16 cellular contexts compared by ENCODE assay signal in the genomic region with DNA sequence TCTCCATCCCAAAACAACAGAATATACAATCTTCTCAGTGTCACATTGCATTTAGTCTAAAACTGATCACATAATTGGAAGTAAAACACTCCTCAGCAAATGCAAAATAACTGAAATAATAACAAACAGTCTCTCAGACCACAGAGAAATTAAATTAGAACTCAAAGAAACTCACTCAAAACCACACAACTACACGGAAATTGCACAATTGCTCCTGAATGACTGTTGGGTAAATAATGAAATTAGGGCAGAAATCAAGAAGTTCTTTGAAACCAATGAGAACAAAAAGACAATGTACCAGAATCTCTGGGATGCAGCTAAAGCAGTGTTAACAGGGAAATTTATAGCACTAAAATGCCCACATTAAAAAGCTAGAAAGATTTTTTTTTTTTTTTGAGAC. TPM values are rescaled to one million over a fixed set of nuclear protein-coding genes. Genes with fewer than 3 reads are reported as not detected.
"Had no signal": no experiment of that assay in that cellular context is flagged by ENCODE, and none has a peak within 500 bp of the region (broad histone marks: within the 10 kb centered on the region; RNA-seq: fewer than 3 reads in every experiment).

No MANE protein-coding gene starts in this region.

RNA-seq across cellular contexts. Expression of a gene that starts 29.4 kb away (rescaled TPM):
- total RNA-seq: dermis blood vessel endothelial cell; epithelial cell of proximal tubule; esophagus squamous epithelium; foreskin keratinocyte; left cardiac atrium; left ventricle myocardium inferior; natural killer cell treated with Interleukin-12 subunit alpha and Interleukin-12 subunit beta and Interleukin-15 and Interleukin-18, amount 100 ng/mL, for 72 hours; posterior vena cava; right cardiac atrium; thoracic aorta; transverse colon; ureter had no signal
- polyA plus RNA-seq: foreskin keratinocyte, immature natural killer cell, lung, ovary, right cardiac atrium, small intestine had no signal
